ENCODE assay signal across 8 cellular contexts in genomic region chr7:3063016-3063753, GRCh38.
DNase-seq lines count a peak whose midpoint lies in the region; ATAC-seq lines count a peak whose summit lies in the region.

No MANE protein-coding gene starts in this region.

- peak; percentile 91 for ATAC-seq in GM19023 (IDR thresholded peaks at IDR 0.05; ENCODE audit: unreplicated experiment)
- peak; percentile 90 for ATAC-seq in HG03097 (IDR thresholded peaks at IDR 0.05; ENCODE audit: low FRiP score, unreplicated experiment)

- peak; percentile 66 to 78 for DNase-seq in activated CD8-positive, alpha-beta memory T cell treated with anti-CD3 and anti-CD28 coated beads for 4 hours (ENCODE audit: low read depth in 2 of 2)
- DNase-seq in stimulated activated CD4-positive, alpha-beta T cell treated with anti-CD3 and anti-CD28 coated beads, Interleukin-1b, Interleukin-23, amount 100 ng/mL, for 48 hours, result peak; percentile 88
- DNase-seq in NCI-H2227 treated with DMSO at 0.1 percent for 48 hours (lab: John Stamatoyannopoulos, UW) (no peak), GOT3 (lab: John Stamatoyannopoulos, UW) (no peak), NCI-H2081 treated with DMSO at 0.1 percent for 48 hours (lab: John Stamatoyannopoulos, UW) (no peak), NCI-H146 treated with DMSO at 0.1 percent for 48 hours (lab: John Stamatoyannopoulos, UW; ENCODE audit: unreplicated experiment) (no peak)

Comparison
In these comparisons a context has a peak if more than half of its experiments do, and no peak if none do; other contexts are left out.
1. DNase-seq: peak in activated CD8-positive, alpha-beta memory T cell treated with anti-CD3 and anti-CD28 coated beads for 4 hours (2 of 2) and stimulated activated CD4-positive, alpha-beta T cell treated with anti-CD3 and anti-CD28 coated beads, Interleukin-1b, Interleukin-23, amount 100 ng/mL, for 48 hours (single experiment); none in NCI-H2227 treated with DMSO at 0.1 percent for 48 hours (single experiment), GOT3 (single experiment), NCI-H2081 treated with DMSO at 0.1 percent for 48 hours (single experiment) and NCI-H146 treated with DMSO at 0.1 percent for 48 hours (single experiment).